13 cellular contexts compared by ENCODE assay signal in genomic region chr6:132188865-132189264, GRCh38.
DNase-seq lines count a peak whose midpoint lies in the region; ATAC-seq and TF ChIP-seq lines count a peak whose summit lies in the region.
"Had no signal": no experiment of that assay in that cellular context is flagged by ENCODE, and none has a peak within 500 bp of the region (broad histone marks: within the 10 kb centered on the region; RNA-seq: fewer than 3 reads in every experiment).

No MANE protein-coding gene starts in this region.

- no peaks in the 10 kb centered on the region for H3K27me3 ChIP-seq in ACC112 (ENCODE audit: insufficient read depth, low read length)

- POLR2A ChIA-PET in WTC11 (lab: Charles Lee) = no interaction called here

- peaks cover 4% of the 10 kb centered on the region; the same call in 1 of the 2 replicates for H3K4me1 Mint-ChIP-seq in WTC11
- H3K4me1 Mint-ChIP-seq: immature natural killer cell, nephron had no signal

- no peaks in the 10 kb centered on the region for H3K27me3 Mint-ChIP-seq in WTC11 (ENCODE audit: low read depth)

- no peaks in the 10 kb centered on the region for H3K36me3 ChIP-seq in ACC112 (ENCODE audit: insufficient read depth, low read length)

- H2AFZ ChIP-seq in ACC112 (ENCODE audit: low read length, unreplicated experiment) = no peak overlapping the region

- H3K79me2 ChIP-seq in ACC112 (ENCODE audit: control insufficient read depth, insufficient read depth, low read length, unreplicated experiment) = no peaks in the 10 kb centered on the region

- peaks cover 9% of the 10 kb centered on the region for H3K9me3 Mint-ChIP-seq in WTC11

- ATAC-seq in SK-N-SH treated with all-trans-retinoic acid at 6 μM for 48 hours (peak; percentile 77), WTC11 (no peak), HG02840 (IDR thresholded peaks at IDR 0.05; ENCODE audit: low FRiP score, unreplicated experiment) (no peak), GM21447 (IDR thresholded peaks at IDR 0.05; ENCODE audit: unreplicated experiment) (no peak)

- H3K4me1 ChIP-seq in ACC112 (ENCODE audit: control insufficient read depth, insufficient read depth, low read length, unreplicated experiment) = peaks cover 42% of the 10 kb centered on the region

- H3K4me3 Mint-ChIP-seq in WTC11 = no peak overlapping the region
- H3K4me3 Mint-ChIP-seq: immature natural killer cell, nephron had no signal

- TF ChIP-seq CTCF in foreskin fibroblast (IDR thresholded peaks at IDR 0.05; ENCODE audit: low read depth, low read length) (no peak), WTC11 (IDR thresholded peaks at IDR 0.05) (no peak)

- CTCF ChIA-PET in WTC11 (lab: Charles Lee) = no interaction called here

- no peak overlapping the region for H3K27ac Mint-ChIP-seq in WTC11
- H3K27ac Mint-ChIP-seq: immature natural killer cell, nephron had no signal

- DNase-seq in HS-27A (ENCODE audit: low read depth) (peak; percentile 64), foreskin fibroblast (peak; percentile 64 to 77), WTC11 (ENCODE audit: low spot score) (no peak)
- no peak for DNase-seq in stimulated activated CD4-positive, alpha-beta T cell treated with anti-CD3 and anti-CD28 coated beads, Interleukin-4, amount 100 ng/mL, for 4 hours
- DNase-seq: activated CD8-positive, alpha-beta memory T cell treated with anti-CD3 and anti-CD28 coated beads, Interleukin-2, amount 50 U/mL, for 4 hours; amygdala; immature natural killer cell; NCI-H2029 treated with DMSO at 0.1 percent for 48 hours had no signal

- H3K4me3 ChIP-seq in ACC112 (ENCODE audit: low read depth, low read length) (peak overlapping the region; percentile 42; the same call in 1 of the 2 replicates), foreskin fibroblast (ENCODE audit: low read depth in 1 of 2, low read length in 2 of 2) (no peak overlapping the region)

- no peaks in the 10 kb centered on the region for H3K36me3 Mint-ChIP-seq in WTC11
- H3K36me3 Mint-ChIP-seq: immature natural killer cell had no signal

- peak overlapping the region; percentile 89 for H3K27ac ChIP-seq in ACC112 (ENCODE audit: low read depth, low read length)

TF ChIP-seq in SK-N-SH treated with all-trans-retinoic acid at 6 μM for 48 hours, 23 proteins besides CTCF, POLR2A, EP300 and RAD21:
- TF ChIP-seq BACH2 (CRISPR knock-in tag; IDR thresholded peaks at IDR 0.05; ENCODE audit: borderline replicate concordance) (no peak), SNAI2 (CRISPR knock-in tag; IDR thresholded peaks at IDR 0.05) (no peak), RARB (CRISPR knock-in tag; IDR thresholded peaks at IDR 0.05) (no peak), CSDC2 (CRISPR knock-in tag; IDR thresholded peaks at IDR 0.05) (no peak), ZFP3 (CRISPR knock-in tag; IDR thresholded peaks at IDR 0.05) (no peak), ZC3H10 (CRISPR knock-in tag; IDR thresholded peaks at IDR 0.05) (no peak), ARNTL (CRISPR knock-in tag; IDR thresholded peaks at IDR 0.05; ENCODE audit: borderline replicate concordance, low read depth) (no peak), ZNF70 (CRISPR knock-in tag; IDR thresholded peaks at IDR 0.05) (no peak), ZNF8 (CRISPR knock-in tag; IDR thresholded peaks at IDR 0.05) (no peak), TOX (CRISPR knock-in tag; IDR thresholded peaks at IDR 0.05; ENCODE audit: borderline replicate concordance) (no peak), TCF4 (CRISPR knock-in tag; IDR thresholded peaks at IDR 0.05; ENCODE audit: borderline replicate concordance) (no peak), ZNF565 (CRISPR knock-in tag; conservative IDR thresholded peaks at IDR 0.05; ENCODE audit: low read depth) (no peak), ESRRG (CRISPR knock-in tag; IDR thresholded peaks at IDR 0.05) (no peak), ZFP30 (CRISPR knock-in tag; IDR thresholded peaks at IDR 0.05) (no peak), OSR1 (CRISPR knock-in tag; IDR thresholded peaks at IDR 0.05) (no peak), GLIS3 (CRISPR knock-in tag; IDR thresholded peaks at IDR 0.05) (no peak)
- TF ChIP-seq, protein P1, sequence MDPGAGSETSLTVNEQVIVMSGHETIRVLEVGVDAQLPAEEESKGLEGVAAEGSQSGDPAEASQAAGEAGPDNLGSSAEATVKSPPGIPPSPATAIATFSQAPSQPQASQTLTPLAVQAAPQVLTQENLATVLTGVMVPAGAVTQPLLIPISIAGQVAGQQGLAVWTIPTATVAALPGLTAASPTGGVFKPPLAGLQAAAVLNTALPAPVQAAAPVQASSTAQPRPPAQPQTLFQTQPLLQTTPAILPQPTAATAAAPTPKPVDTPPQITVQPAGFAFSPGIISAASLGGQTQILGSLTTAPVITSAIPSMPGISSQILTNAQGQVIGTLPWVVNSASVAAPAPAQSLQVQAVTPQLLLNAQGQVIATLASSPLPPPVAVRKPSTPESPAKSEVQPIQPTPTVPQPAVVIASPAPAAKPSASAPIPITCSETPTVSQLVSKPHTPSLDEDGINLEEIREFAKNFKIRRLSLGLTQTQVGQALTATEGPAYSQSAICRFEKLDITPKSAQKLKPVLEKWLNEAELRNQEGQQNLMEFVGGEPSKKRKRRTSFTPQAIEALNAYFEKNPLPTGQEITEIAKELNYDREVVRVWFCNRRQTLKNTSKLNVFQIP (CRISPR knock-in tag; IDR thresholded peaks at IDR 0.05; ENCODE audit: borderline replicate concordance, low read depth) = no peak
TF ChIP-seq in SK-N-SH treated with all-trans-retinoic acid at 6 μM for 48 hours: peak in this region for 0.

TF ChIP-seq in WTC11, 78 proteins besides CTCF, POLR2A, EP300 and RAD21:
- TF ChIP-seq USF1 (CRISPR knock-in tag; IDR thresholded peaks at IDR 0.05) (no peak), ZBTB21 (CRISPR knock-in tag; IDR thresholded peaks at IDR 0.05; ENCODE audit: borderline replicate concordance) (no peak), ZNF416 (CRISPR knock-in tag; IDR thresholded peaks at IDR 0.05) (no peak), TEAD4 (CRISPR knock-in tag; IDR thresholded peaks at IDR 0.05) (no peak), ZNF219 (CRISPR knock-in tag; IDR thresholded peaks at IDR 0.05; ENCODE audit: borderline replicate concordance) (no peak)

Comparison
In these comparisons a context has a peak if more than half of its experiments do, and no peak if none do; other contexts are left out.
1. DNase-seq: peak in HS-27A (single experiment) and foreskin fibroblast (2 of 2); none in WTC11 (single experiment) and stimulated activated CD4-positive, alpha-beta T cell treated with anti-CD3 and anti-CD28 coated beads, Interleukin-4, amount 100 ng/mL, for 4 hours (0 of 2).